8 cellular contexts compared by ENCODE assay signal in genomic region chr17:2171725-2172446, GRCh38.
A peak's percentile ranks its signal among the peaks of the same experiment; 100 is the strongest.
DNase-seq lines count a peak whose midpoint lies in the region; ATAC-seq, FAIRE-seq and TF ChIP-seq lines count a peak whose summit lies in the region.

No MANE protein-coding gene starts in this region.

- intact Hi-C loops in pancreas (cut with DNase I) = no loop called here

- H4K20me1 ChIP-seq in BLaER1 = no peaks in the 10 kb centered on the region

- H3K4me1 ChIP-seq in BLaER1 (peaks cover 8% of the 10 kb centered on the region; the same call in 1 of the 2 replicates), pancreas (peaks cover 22 to 43% (median 38%) of the 10 kb centered on the region in 3 donors)

- H3K27ac ChIP-seq in BLaER1 = no peak overlapping the region
- peak overlapping the region; percentile 79 for H3K27ac ChIP-seq in RWPE1
- peak overlapping the region; percentile 62 to 96 (median 78) for H3K27ac ChIP-seq in pancreas

- no peak for TF ChIP-seq CTCF in RWPE1 (conservative IDR thresholded peaks at IDR 0.05; ENCODE audit: low read depth)
- no peak for TF ChIP-seq CTCF in foreskin fibroblast (IDR thresholded peaks at IDR 0.05; ENCODE audit: low read depth, low read length)
- no peak for TF ChIP-seq CTCF in pancreas (IDR thresholded peaks at IDR 0.05)

- H3K9ac ChIP-seq in BLaER1 = 0 out of 2 replicates have a peak overlapping the region, but pooled peaks have one; percentile 29

- H3K27me3 ChIP-seq in BLaER1 (no peaks in the 10 kb centered on the region), pancreas (no peaks in the 10 kb centered on the region)

- no peak for DNase-seq in RWPE1 (ENCODE audit: low spot score)
- DNase-seq in foreskin fibroblast = peak; percentile 95 to 97
- peak; percentile 62 to 85 (median 82) for DNase-seq in pancreas
- DNase-seq in stimulated activated CD4-positive, alpha-beta T cell treated with anti-CD3 and anti-CD28 coated beads, Interleukin-15, amount 100 ng/mL, for 24 hours = no peak
- no peak for DNase-seq in activated CD4-positive, alpha-beta T cell treated with anti-CD3 and anti-CD28 coated beads, Interleukin-2, amount 50 U/mL, for 48 hours
- no peak for DNase-seq in NCI-H187 treated with DMSO at 0.1 percent for 48 hours (lab: John Stamatoyannopoulos, UW)

- H3K36me3 ChIP-seq in BLaER1 = peaks cover 96% of the 10 kb centered on the region
- H3K36me3 ChIP-seq in pancreas = peaks cover 0 to 10% (median 0%) of the 10 kb centered on the region in 3 donors

- peak; percentile 84 to 88 (median 86) for ATAC-seq in pancreas
- ATAC-seq in GM18867 (IDR thresholded peaks at IDR 0.05; ENCODE audit: unreplicated experiment) = no peak

- H3K4me2 ChIP-seq in BLaER1 = no peak overlapping the region

- FAIRE-seq in pancreas (lab: Jason Lieb, UNC) = peak; percentile 17

- WGBS in pancreas, 2 donors = 7 to 9% methylated on average over 11 of the region's 11 CpGs

- CTCF ChIA-PET in RWPE1 (lab: Yijun Ruan, JAX) = no interaction called here

- H3K4me3 ChIP-seq in BLaER1 = no peak overlapping the region
- peak overlapping the region; percentile 26 to 37 for H3K4me3 ChIP-seq in foreskin fibroblast (ENCODE audit: low read depth in 1 of 2, low read length in 2 of 2)
- H3K4me3 ChIP-seq in pancreas = peak overlapping the region in 1 of 4 donors; percentile 24

- POLR2A ChIA-PET in RWPE1 (lab: Yijun Ruan, JAX; ENCODE audit: low non-redundant PET) = no interaction called here

- H3K9me3 ChIP-seq in BLaER1 = no peaks in the 10 kb centered on the region
- no peaks in the 10 kb centered on the region for H3K9me3 ChIP-seq in pancreas

Comparison
In these comparisons a context has a peak if more than half of its experiments do, and no peak if none do; other contexts are left out.
1. DNase-seq: peak in foreskin fibroblast (2 of 2) and pancreas (6 of 6); none in RWPE1 (single experiment), stimulated activated CD4-positive, alpha-beta T cell treated with anti-CD3 and anti-CD28 coated beads, Interleukin-15, amount 100 ng/mL, for 24 hours (single experiment), activated CD4-positive, alpha-beta T cell treated with anti-CD3 and anti-CD28 coated beads, Interleukin-2, amount 50 U/mL, for 48 hours (0 of 2) and NCI-H187 treated with DMSO at 0.1 percent for 48 hours (single experiment).